8 cellular contexts compared by ENCODE assay signal in the genomic region with DNA sequence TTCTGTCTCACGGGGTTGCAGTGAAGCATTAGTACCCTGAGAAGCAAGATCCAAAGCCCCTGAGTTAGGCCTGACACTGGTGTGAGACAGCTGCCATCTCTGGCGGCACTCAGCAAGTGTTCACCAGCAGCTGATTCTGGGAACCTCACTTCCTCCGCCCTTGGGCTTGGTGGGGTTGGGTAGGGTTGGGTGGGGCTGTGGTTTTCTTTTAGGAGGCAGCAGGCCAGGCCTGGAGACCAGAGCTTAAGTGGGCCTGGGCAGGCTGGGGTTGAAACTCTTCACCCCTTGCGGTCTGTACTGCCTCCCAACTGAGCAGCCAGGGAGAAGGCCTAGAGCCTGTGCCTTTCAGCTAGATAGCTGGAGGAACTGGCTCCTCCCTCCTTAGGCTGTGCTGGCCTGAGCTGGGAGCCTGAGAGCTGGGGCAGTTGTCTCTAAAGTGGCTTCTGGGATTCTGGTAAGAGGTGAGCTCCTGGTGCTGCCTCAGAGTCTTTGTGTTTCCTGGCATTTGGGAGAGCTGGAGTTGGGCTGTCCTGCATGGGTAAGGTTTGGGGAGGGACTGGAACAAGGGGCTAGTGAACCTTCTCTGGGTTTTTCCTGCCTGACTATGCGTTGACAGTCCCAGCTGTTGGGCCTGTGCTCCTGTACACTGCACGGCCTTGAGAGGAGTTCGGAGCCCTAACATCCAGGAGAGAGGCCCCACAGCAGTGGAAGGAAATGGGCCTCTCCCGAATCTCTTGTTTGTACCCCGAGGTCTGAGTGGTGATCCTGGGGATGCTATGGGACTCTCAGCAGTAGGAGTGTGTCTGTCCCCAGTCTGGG. TPM values are rescaled to one million over a fixed set of nuclear protein-coding genes. Genes with fewer than 3 reads are reported as not detected.
DNase-seq lines count a peak whose midpoint lies in the region; ATAC-seq and TF ChIP-seq lines count a peak whose summit lies in the region.

No MANE protein-coding gene starts in this region.

- peaks cover 84% of the 10 kb centered on the region for H3K4me1 Mint-ChIP-seq in activated naive CD4-positive, alpha-beta T cell treated with anti-CD3 and anti-CD28 coated beads, Interleukin-2, amount 10 ng/mL, durations not matched to agents 7 days and 5 days

- H3K27me3 Mint-ChIP-seq in activated naive CD4-positive, alpha-beta T cell treated with anti-CD3 and anti-CD28 coated beads, Interleukin-2, amount 10 ng/mL, durations not matched to agents 7 days and 5 days, result no peaks in the 10 kb centered on the region

- peak; percentile 45 for ATAC-seq in GM18868 (IDR thresholded peaks at IDR 0.05; ENCODE audit: unreplicated experiment)
- ATAC-seq in HG03064 (IDR thresholded peaks at IDR 0.05; ENCODE audit: low read depth, unreplicated experiment), result peak; percentile 41

- peaks cover 80% of the 10 kb centered on the region for H3K36me3 Mint-ChIP-seq in activated naive CD4-positive, alpha-beta T cell treated with anti-CD3 and anti-CD28 coated beads, Interleukin-2, amount 10 ng/mL, durations not matched to agents 7 days and 5 days

- H3F3A ChIP-seq in smooth muscle cell (ENCODE audit: low read depth), result peaks cover 24% of the 10 kb centered on the region

- WGBS in smooth muscle cell (ENCODE audit: low lambda C conversion rate), result 49% methylated on average over 9 of the region's 9 CpGs

- H3K27me3 ChIP-seq in cardiac muscle cell (no peaks in the 10 kb centered on the region), smooth muscle cell (ENCODE audit: low read depth) (no peaks in the 10 kb centered on the region)

- H3K27ac Mint-ChIP-seq in activated naive CD4-positive, alpha-beta T cell treated with anti-CD3 and anti-CD28 coated beads, Interleukin-2, amount 10 ng/mL, durations not matched to agents 7 days and 5 days, result peak overlapping the region; percentile 94

- no peak overlapping the region for H3K4me3 ChIP-seq in cardiac muscle cell
- no peak overlapping the region for H3K4me3 ChIP-seq in smooth muscle cell

- peaks cover 95% of the 10 kb centered on the region for H4K20me1 ChIP-seq in smooth muscle cell (ENCODE audit: low read depth)

- peaks cover 59% of the 10 kb centered on the region for H3K4me1 ChIP-seq in cardiac muscle cell (ENCODE audit: low read depth)
- peaks cover 65% of the 10 kb centered on the region for H3K4me1 ChIP-seq in smooth muscle cell (ENCODE audit: low read depth)

- no peak overlapping the region for H2AFZ ChIP-seq in smooth muscle cell (ENCODE audit: low read depth)

- peak overlapping the region; percentile 58 for H3K4me2 ChIP-seq in smooth muscle cell

- H3K36me3 ChIP-seq in cardiac muscle cell (no peaks in the 10 kb centered on the region), smooth muscle cell (ENCODE audit: low read depth) (no peaks in the 10 kb centered on the region)

- peaks cover 93% of the 10 kb centered on the region for H3K79me2 ChIP-seq in smooth muscle cell (ENCODE audit: low read depth)

- H3K4me3 Mint-ChIP-seq in activated naive CD4-positive, alpha-beta T cell treated with anti-CD3 and anti-CD28 coated beads, Interleukin-2, amount 10 ng/mL, durations not matched to agents 7 days and 5 days, result peak overlapping the region; percentile 94

- H3K9me3 ChIP-seq in cardiac muscle cell (ENCODE audit: low read depth), result no peaks in the 10 kb centered on the region
- H3K9me3 ChIP-seq in smooth muscle cell (replicated peaks; ENCODE audit: low read depth), result no peaks in the 10 kb centered on the region

- TF ChIP-seq CTCF in AG09319 (IDR thresholded peaks at IDR 0.05; ENCODE audit: low read depth, low read length) (peak; percentile 5), cardiac muscle cell (IDR thresholded peaks at IDR 0.05; ENCODE audit: low read depth, low read length) (no peak), smooth muscle cell (IDR thresholded peaks at IDR 0.05; ENCODE audit: borderline replicate concordance, insufficient read depth, poor library complexity, severe bottlenecking) (no peak)

- DNase-seq in AG09319 (ENCODE audit: extremely low read depth, low read depth), result peak; percentile 76
- peak; percentile 98 for DNase-seq in RPMI7951 (ENCODE audit: low read depth)
- DNase-seq in activated naive CD4-positive, alpha-beta T cell treated with anti-CD3 and anti-CD28 coated beads, Interleukin-2, amount 10 ng/mL, durations not matched to agents 7 days and 5 days, result peak; percentile 85
- DNase-seq in cardiac muscle cell (ENCODE audit: low read depth in 1 of 2, low spot score in 1 of 2), result peak in 1 of 2 donors; percentile 77
- no peak for DNase-seq in smooth muscle cell (lab: John Stamatoyannopoulos, UW; ENCODE audit: unreplicated experiment)
- DNase-seq in COR-L47 (lab: John Stamatoyannopoulos, UW), result no peak

- H3K9ac ChIP-seq in smooth muscle cell (ENCODE audit: low read depth), result no peak overlapping the region

- CTCF ChIA-PET in activated naive CD4-positive, alpha-beta T cell treated with anti-CD3 and anti-CD28 coated beads, Interleukin-2, amount 10 ng/mL, durations not matched to agents 7 days and 5 days (lab: Charles Lee), result interaction anchor here (1.0 to 39.3 kb wide), 6 partner anchors 10 to 47 kb away, joined by 3 to 986 read pairs (median 11); no protein-coding TSS in a partner anchor

- H3K9me3 Mint-ChIP-seq in activated naive CD4-positive, alpha-beta T cell treated with anti-CD3 and anti-CD28 coated beads, Interleukin-2, amount 10 ng/mL, durations not matched to agents 7 days and 5 days, result no peaks in the 10 kb centered on the region

- H3K27ac ChIP-seq in cardiac muscle cell, result peak overlapping the region; percentile 42
- H3K27ac ChIP-seq in smooth muscle cell (ENCODE audit: low read depth), result peak overlapping the region; percentile 63

RNA-seq across cellular contexts. Expression of gene TSPAN14, which starts 5.1 kb away (rescaled TPM):
- total RNA-seq in RPMI7951 (2014; rRNA removed; shearing (Covaris generic)), result 56.4 and 67.0 TPM in 2 replicates
- total RNA-seq in cardiac muscle cell (29.5 and 31.6 TPM in 2 replicates), smooth muscle cell (39.8 and 42.7 TPM in 2 replicates)
- polyA plus RNA-seq in cardiac muscle cell (55.1 and 57.0 TPM in 2 replicates), smooth muscle cell (46.3 and 82.5 TPM in 2 replicates)

RNA-seq across cellular contexts. Expression of gene PRXL2A, which starts 50.9 kb away (rescaled TPM):
- total RNA-seq in RPMI7951 (2014; rRNA removed; shearing (Covaris generic)), result 13.2 and 13.6 TPM in 2 replicates
- total RNA-seq in cardiac muscle cell, result 52.0 and 61.8 TPM in 2 replicates
- 132 and 144 TPM in 2 replicates for polyA plus RNA-seq in cardiac muscle cell
- 28.8 and 43.6 TPM in 2 replicates for total RNA-seq in smooth muscle cell
- 80.0 and 82.0 TPM in 2 replicates for polyA plus RNA-seq in smooth muscle cell

Comparison
In these comparisons a context has a peak if more than half of its experiments do, and no peak if none do; other contexts are left out.
1. DNase-seq: peak in AG09319 (single experiment), RPMI7951 (single experiment) and activated naive CD4-positive, alpha-beta T cell treated with anti-CD3 and anti-CD28 coated beads, Interleukin-2, amount 10 ng/mL, durations not matched to agents 7 days and 5 days (single experiment); none in smooth muscle cell (single experiment) and COR-L47 (single experiment).